ENCODE assay signal across 10 cellular contexts in genomic region chr7:143892527-143893300, GRCh38. TPM values are rescaled to one million over a fixed set of nuclear protein-coding genes. Genes with fewer than 3 reads are reported as not detected.
DNase-seq lines count a peak whose midpoint lies in the region; ATAC-seq and TF ChIP-seq lines count a peak whose summit lies in the region.
"Had no signal": no experiment of that assay in that cellular context is flagged by ENCODE, and none has a peak within 500 bp of the region (broad histone marks: within the 10 kb centered on the region; RNA-seq: fewer than 3 reads in every experiment).

No MANE protein-coding gene starts in this region.

- no peaks in the 10 kb centered on the region; the same call in 1 of the 2 replicates for H3K36me3 ChIP-seq in Caco-2 (ENCODE audit: control insufficient read depth, insufficient read depth, low read length)

- H3K4me1 ChIP-seq in Caco-2 = no peaks in the 10 kb centered on the region
- H3K4me1 ChIP-seq: SJSA1 had no signal

- no peaks in the 10 kb centered on the region for H3K27me3 Mint-ChIP-seq in Caco-2 (ENCODE audit: insufficient read depth, unreplicated experiment)

- no peaks in the 10 kb centered on the region for H3K27me3 ChIP-seq in Caco-2 (replicated peaks; ENCODE audit: control insufficient read depth, insufficient read depth, low read length)
- H3K27me3 ChIP-seq: SJSA1 had no signal

- H3K27ac Mint-ChIP-seq in Caco-2 (ENCODE audit: unreplicated experiment) = no peak overlapping the region

- H3K9me3 Mint-ChIP-seq in Caco-2 (ENCODE audit: unreplicated experiment) = peaks cover 9% of the 10 kb centered on the region

- DNase-seq in Caco-2 = peak in 1 of 2 experiments; percentile 35
- DNase-seq in NCI-H526 treated with DMSO at 0.1 percent for 48 hours (lab: John Stamatoyannopoulos, UW) = peak; percentile 42
- no peak for DNase-seq in cortex of kidney (lab: John Stamatoyannopoulos, UW)
- no peak for DNase-seq in T-helper 9 cell
- DNase-seq in sciatic nerve (ENCODE audit: low spot score) = no peak

- no peak overlapping the region for H3K4me3 ChIP-seq in Caco-2 (ENCODE audit: low read depth, low read length)
- H3K4me3 ChIP-seq: lung, SJSA1 had no signal

- peak; percentile 15 to 22 for TF ChIP-seq CTCF in Caco-2 (IDR thresholded peaks at IDR 0.05; ENCODE audit: insufficient read depth in 1 of 2, low read depth in 1 of 2, low read length in 1 of 2, severe bottlenecking in 1 of 2, unreplicated experiment in 1 of 2)

- peaks cover 41% of the 10 kb centered on the region for H3K36me3 Mint-ChIP-seq in Caco-2 (ENCODE audit: insufficient read depth, unreplicated experiment)

- peaks cover 12% of the 10 kb centered on the region; the same call in 1 of the 2 replicates for H3K9me3 ChIP-seq in Caco-2
- H3K9me3 ChIP-seq: SJSA1 had no signal

- intact Hi-C loops in Caco-2 (cut with micrococcal nuclease; ENCODE audit: unreplicated experiment) (no loop called here), sciatic nerve (cut with DNase I) (no loop called here)

- ATAC-seq in GM18870 (IDR thresholded peaks at IDR 0.05; ENCODE audit: unreplicated experiment) (peak; percentile 99), HG02973 (IDR thresholded peaks at IDR 0.05; ENCODE audit: unreplicated experiment) (peak; percentile 99), esophagus mucosa (peak; percentile 51), sciatic nerve (no peak)

- POLR2A ChIA-PET in Caco-2 (lab: Charles Lee) = no interaction called here

- no TSS peak for BruUV-seq in Caco-2 (replicated peaks; lab: Mats Ljungman, UMichigan)

- CTCF ChIA-PET in Caco-2 (lab: Charles Lee) = interaction anchor here (0.6 kb wide), 3 partner anchors 9 to 18 kb away, joined by 3 to 10 read pairs (median 3); partner anchors contain the start of gene TCAF1

- peaks cover 12% of the 10 kb centered on the region for H3K4me1 Mint-ChIP-seq in Caco-2 (ENCODE audit: low read depth, unreplicated experiment)

- H3K4me3 Mint-ChIP-seq in Caco-2 (ENCODE audit: unreplicated experiment) = no peak overlapping the region

RNA-seq across cellular contexts. Expression of gene TCAF1, which starts 9.3 kb away (rescaled TPM):
- total RNA-seq in Caco-2 (2022) (92.3 and 95.1 TPM in 2 replicates), esophagus mucosa (12.6 TPM), sciatic nerve (44.5 TPM)

RNA-seq across cellular contexts. Expression of gene OR2F2, which starts 42.3 kb away (rescaled TPM):
- total RNA-seq in Caco-2 (2022) (not detected in 2 replicates), esophagus mucosa (not detected), sciatic nerve (not detected)
- total RNA-seq: lung had no signal
